Comparison of ENCODE assay signal across 1 cellular context in the genomic region with DNA sequence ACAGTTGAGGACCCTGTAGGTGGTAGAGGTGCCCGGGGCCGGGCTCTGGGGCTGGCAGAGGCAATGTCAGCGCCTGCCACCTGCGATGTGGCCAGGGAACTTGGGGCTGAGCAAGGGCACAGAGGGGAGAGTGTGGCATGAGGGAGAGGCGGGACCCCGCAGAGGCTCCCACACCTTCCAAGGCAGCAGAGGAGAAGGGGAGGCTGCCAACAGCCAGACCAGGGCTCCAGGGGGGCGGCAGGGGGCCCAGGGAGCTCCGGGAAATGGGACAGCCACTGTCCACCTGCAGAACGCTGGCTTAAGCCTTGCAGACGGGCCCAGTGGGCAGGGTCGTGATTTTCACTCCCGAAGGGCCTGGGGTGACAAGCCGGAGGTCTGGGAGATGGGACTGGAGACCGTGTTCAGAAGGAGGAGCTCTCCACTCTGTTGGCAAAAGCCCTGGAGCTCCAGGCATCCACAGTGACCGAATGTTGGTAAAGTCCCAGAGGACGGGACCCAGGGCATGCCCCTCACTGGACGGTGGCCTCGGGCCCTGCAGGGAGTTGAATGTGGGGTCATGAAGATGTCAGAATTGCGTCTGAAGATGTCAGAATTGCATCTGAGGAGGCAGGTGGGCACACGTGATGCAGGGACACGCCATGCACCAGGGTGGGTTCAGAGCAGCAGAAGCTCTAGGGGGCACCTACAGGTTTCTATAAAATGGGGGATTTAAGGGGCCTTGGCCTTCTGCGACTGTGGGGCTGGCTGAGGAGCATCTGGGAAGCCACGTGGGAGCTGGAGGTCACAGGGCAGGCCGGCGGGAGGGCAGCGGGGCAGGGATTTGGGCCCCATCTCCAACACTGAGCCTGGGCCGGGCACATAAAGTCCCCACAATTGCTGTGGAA.
TF ChIP-seq lines count a peak whose summit lies in the region.

No MANE protein-coding gene starts in this region.

TF ChIP-seq in HepG2, 621 proteins besides CTCF, POLR2A, EP300 and RAD21 (continued from another document and continues in another):
- TF ChIP-seq, protein P1, sequence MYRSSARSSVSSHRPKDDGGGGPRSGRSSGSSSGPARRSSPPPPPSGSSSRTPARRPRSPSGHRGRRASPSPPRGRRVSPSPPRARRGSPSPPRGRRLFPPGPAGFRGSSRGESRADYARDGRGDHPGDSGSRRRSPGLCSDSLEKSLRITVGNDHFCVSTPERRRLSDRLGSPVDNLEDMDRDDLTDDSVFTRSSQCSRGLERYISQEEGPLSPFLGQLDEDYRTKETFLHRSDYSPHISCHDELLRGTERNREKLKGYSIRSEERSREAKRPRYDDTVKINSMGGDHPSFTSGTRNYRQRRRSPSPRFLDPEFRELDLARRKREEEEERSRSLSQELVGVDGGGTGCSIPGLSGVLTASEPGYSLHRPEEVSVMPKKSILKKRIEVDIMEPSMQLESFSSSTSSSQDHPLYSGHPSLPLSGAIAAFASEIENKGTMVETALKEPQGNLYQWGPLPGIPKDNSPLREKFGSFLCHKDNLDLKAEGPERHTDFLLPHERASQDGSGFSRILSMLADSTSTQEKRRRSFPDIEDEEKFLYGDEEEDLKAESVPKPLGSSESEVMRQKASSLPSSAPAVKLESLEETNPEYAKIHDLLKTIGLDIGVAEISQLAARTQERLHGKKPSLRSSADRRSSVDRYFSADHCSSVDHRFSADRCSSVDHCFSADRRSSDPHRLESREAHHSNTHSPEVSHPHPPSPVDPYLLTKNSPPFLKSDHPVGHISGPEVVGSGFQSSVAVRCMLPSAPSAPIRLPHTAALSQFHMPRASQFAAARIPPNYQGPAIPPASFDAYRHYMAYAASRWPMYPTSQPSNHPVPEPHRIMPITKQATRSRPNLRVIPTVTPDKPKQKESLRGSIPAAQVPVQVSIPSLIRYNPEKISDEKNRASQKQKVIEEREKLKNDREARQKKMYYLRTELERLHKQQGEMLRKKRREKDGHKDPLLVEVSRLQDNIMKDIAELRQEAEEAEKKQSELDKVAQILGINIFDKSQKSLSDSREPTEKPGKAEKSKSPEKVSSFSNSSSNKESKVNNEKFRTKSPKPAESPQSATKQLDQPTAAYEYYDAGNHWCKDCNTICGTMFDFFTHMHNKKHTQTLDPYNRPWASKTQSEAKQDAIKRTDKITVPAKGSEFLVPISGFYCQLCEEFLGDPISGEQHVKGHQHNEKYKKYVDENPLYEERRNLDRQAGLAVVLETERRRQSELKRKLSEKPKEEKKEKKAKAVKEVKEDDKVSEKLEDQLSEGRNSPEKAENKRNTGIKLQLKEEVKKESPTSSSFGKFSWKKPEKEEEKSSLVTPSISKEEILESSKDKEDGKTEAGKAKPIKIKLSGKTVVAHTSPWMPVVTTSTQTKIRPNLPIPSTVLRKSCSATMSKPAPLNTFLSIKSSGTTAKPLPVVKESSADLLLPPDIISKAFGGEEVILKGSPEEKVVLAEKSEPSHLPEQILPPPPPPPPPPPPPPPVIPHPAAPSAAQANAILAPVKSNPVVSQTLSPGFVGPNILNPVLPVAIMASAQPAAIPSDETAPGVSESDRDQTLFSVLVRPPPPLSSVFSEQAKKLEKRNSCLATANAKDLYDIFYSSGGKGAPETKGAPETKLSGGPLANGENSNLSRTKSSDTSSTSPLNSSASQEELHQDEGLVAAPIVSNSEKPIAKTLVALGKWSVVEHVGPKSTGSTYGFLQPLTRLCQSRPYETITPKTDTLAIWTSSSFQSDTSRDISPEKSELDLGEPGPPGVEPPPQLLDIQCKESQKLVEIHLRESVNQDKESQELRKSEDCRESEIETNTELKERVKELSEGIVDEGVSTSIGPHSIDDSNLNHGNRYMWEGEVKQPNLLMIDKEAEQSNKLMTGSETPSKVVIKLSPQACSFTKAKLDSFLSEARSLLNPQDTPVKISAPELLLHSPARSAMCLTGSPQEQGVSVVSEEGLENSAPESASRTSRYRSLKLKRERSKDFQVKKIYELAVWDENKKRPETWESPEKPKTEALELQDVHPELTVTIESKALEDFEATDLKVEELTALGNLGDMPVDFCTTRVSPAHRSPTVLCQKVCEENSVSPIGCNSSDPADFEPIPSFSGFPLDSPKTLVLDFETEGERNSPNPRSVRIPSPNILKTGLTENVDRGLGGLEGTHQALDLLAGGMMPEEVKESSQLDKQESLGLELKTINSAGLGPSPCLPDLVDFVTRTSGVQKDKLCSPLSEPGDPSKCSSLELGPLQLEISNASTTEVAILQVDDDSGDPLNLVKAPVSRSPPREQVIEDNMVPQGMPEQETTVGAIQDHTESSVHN (CRISPR knock-in tag; IDR thresholded peaks at IDR 0.05), result no peak
- no peak for TF ChIP-seq ZNF354B (CRISPR knock-in tag; IDR thresholded peaks at IDR 0.05)
- TF ChIP-seq ATF7 (IDR thresholded peaks at IDR 0.05), result no peak
- TF ChIP-seq ATF7 (CRISPR knock-in tag; IDR thresholded peaks at IDR 0.05), result no peak
- TF ChIP-seq ZNF562 (CRISPR knock-in tag; IDR thresholded peaks at IDR 0.05; ENCODE audit: borderline replicate concordance), result no peak
- TF ChIP-seq, protein P2, sequence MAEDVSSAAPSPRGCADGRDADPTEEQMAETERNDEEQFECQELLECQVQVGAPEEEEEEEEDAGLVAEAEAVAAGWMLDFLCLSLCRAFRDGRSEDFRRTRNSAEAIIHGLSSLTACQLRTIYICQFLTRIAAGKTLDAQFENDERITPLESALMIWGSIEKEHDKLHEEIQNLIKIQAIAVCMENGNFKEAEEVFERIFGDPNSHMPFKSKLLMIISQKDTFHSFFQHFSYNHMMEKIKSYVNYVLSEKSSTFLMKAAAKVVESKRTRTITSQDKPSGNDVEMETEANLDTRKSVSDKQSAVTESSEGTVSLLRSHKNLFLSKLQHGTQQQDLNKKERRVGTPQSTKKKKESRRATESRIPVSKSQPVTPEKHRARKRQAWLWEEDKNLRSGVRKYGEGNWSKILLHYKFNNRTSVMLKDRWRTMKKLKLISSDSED (CRISPR knock-in tag; IDR thresholded peaks at IDR 0.05), result no peak
- 0 out of 2 replicates have a peak, but pooled peaks have one; percentile 16 for TF ChIP-seq NKX3-1 (CRISPR knock-in tag; IDR thresholded peaks at IDR 0.05)
- TF ChIP-seq ARNTL (CRISPR knock-in tag; IDR thresholded peaks at IDR 0.05), result no peak
- TF ChIP-seq MYC (CRISPR knock-in tag; IDR thresholded peaks at IDR 0.05; ENCODE audit: borderline replicate concordance), result 0 out of 2 replicates have a peak, but pooled peaks have one; percentile 27
- TF ChIP-seq, protein P3, sequence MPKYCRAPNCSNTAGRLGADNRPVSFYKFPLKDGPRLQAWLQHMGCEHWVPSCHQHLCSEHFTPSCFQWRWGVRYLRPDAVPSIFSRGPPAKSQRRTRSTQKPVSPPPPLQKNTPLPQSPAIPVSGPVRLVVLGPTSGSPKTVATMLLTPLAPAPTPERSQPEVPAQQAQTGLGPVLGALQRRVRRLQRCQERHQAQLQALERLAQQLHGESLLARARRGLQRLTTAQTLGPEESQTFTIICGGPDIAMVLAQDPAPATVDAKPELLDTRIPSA (CRISPR knock-in tag; IDR thresholded peaks at IDR 0.05; ENCODE audit: borderline replicate concordance), result no peak
- no peak for TF ChIP-seq REPIN1 (CRISPR knock-in tag; IDR thresholded peaks at IDR 0.05; ENCODE audit: borderline replicate concordance, low read depth)
- no peak for TF ChIP-seq CC2D1A (CRISPR knock-in tag; IDR thresholded peaks at IDR 0.05)
- TF ChIP-seq ZNF431 (CRISPR knock-in tag; IDR thresholded peaks at IDR 0.05; ENCODE audit: borderline replicate concordance, low read depth), result no peak
- TF ChIP-seq, protein P4, sequence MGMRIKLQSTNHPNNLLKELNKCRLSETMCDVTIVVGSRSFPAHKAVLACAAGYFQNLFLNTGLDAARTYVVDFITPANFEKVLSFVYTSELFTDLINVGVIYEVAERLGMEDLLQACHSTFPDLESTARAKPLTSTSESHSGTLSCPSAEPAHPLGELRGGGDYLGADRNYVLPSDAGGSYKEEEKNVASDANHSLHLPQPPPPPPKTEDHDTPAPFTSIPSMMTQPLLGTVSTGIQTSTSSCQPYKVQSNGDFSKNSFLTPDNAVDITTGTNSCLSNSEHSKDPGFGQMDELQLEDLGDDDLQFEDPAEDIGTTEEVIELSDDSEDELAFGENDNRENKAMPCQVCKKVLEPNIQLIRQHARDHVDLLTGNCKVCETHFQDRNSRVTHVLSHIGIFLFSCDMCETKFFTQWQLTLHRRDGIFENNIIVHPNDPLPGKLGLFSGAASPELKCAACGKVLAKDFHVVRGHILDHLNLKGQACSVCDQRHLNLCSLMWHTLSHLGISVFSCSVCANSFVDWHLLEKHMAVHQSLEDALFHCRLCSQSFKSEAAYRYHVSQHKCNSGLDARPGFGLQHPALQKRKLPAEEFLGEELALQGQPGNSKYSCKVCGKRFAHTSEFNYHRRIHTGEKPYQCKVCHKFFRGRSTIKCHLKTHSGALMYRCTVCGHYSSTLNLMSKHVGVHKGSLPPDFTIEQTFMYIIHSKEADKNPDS (CRISPR knock-in tag; IDR thresholded peaks at IDR 0.05), result 0 out of 2 replicates have a peak, but pooled peaks have one; percentile 9
- no peak for TF ChIP-seq HNRNPUL1 (IDR thresholded peaks at IDR 0.05; ENCODE audit: low read depth, low read length)
- no peak for TF ChIP-seq ONECUT2 (CRISPR knock-in tag; IDR thresholded peaks at IDR 0.05)
- TF ChIP-seq, protein P5, sequence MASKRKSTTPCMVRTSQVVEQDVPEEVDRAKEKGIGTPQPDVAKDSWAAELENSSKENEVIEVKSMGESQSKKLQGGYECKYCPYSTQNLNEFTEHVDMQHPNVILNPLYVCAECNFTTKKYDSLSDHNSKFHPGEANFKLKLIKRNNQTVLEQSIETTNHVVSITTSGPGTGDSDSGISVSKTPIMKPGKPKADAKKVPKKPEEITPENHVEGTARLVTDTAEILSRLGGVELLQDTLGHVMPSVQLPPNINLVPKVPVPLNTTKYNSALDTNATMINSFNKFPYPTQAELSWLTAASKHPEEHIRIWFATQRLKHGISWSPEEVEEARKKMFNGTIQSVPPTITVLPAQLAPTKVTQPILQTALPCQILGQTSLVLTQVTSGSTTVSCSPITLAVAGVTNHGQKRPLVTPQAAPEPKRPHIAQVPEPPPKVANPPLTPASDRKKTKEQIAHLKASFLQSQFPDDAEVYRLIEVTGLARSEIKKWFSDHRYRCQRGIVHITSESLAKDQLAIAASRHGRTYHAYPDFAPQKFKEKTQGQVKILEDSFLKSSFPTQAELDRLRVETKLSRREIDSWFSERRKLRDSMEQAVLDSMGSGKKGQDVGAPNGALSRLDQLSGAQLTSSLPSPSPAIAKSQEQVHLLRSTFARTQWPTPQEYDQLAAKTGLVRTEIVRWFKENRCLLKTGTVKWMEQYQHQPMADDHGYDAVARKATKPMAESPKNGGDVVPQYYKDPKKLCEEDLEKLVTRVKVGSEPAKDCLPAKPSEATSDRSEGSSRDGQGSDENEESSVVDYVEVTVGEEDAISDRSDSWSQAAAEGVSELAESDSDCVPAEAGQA (IDR thresholded peaks at IDR 0.05; ENCODE audit: low read depth), result 0 out of 2 replicates have a peak, but pooled peaks have one; percentile 18
- TF ChIP-seq, protein P5 (CRISPR knock-in tag; IDR thresholded peaks at IDR 0.05; ENCODE audit: borderline replicate concordance), result no peak
- no peak for TF ChIP-seq ZNF496 (CRISPR knock-in tag; IDR thresholded peaks at IDR 0.05; ENCODE audit: insufficient replicate concordance)
- peak; percentile 25; the same call in 1 of the 2 replicates for TF ChIP-seq CAMTA2 (CRISPR knock-in tag; IDR thresholded peaks at IDR 0.05; ENCODE audit: borderline replicate concordance)
- TF ChIP-seq NRL (CRISPR knock-in tag; IDR thresholded peaks at IDR 0.05; ENCODE audit: borderline replicate concordance), result peak; percentile 7; the same call in 1 of the 2 replicates
- TF ChIP-seq ETV5 (CRISPR knock-in tag; IDR thresholded peaks at IDR 0.05; ENCODE audit: borderline replicate concordance), result no peak
- TF ChIP-seq, protein P6, sequence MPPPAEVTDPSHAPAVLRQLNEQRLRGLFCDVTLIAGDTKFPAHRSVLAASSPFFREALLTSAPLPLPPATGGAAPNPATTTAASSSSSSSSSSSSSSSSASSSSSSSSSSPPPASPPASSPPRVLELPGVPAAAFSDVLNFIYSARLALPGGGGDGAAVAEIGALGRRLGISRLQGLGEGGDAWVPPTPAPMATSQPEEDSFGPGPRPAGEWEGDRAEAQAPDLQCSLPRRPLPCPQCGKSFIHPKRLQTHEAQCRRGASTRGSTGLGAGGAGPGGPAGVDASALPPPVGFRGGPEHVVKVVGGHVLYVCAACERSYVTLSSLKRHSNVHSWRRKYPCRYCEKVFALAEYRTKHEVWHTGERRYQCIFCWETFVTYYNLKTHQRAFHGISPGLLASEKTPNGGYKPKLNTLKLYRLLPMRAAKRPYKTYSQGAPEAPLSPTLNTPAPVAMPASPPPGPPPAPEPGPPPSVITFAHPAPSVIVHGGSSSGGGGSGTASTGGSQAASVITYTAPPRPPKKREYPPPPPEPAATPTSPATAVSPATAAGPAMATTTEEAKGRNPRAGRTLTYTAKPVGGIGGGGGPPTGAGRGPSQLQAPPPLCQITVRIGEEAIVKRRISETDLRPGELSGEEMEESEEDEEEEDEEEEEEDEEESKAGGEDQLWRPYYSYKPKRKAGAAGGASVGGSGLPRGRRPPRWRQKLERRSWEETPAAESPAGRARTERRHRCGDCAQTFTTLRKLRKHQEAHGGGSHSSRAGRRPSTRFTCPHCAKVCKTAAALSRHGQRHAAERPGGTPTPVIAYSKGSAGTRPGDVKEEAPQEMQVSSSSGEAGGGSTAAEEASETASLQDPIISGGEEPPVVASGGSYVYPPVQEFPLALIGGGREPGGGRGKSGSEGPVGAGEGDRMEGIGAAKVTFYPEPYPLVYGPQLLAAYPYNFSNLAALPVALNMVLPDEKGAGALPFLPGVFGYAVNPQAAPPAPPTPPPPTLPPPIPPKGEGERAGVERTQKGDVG (CRISPR knock-in tag; IDR thresholded peaks at IDR 0.05; ENCODE audit: borderline replicate concordance), result no peak; the same call in 1 of the 2 replicates
- TF ChIP-seq PHF21A (CRISPR knock-in tag; IDR thresholded peaks at IDR 0.05), result 0 out of 2 replicates have a peak, but pooled peaks have one; percentile 23
- TF ChIP-seq NR2F1 (CRISPR knock-in tag; IDR thresholded peaks at IDR 0.05), result peak in 1 of 2 experiments; percentile 57; a peak in 2 of 4 replicates
- TF ChIP-seq, protein P7, sequence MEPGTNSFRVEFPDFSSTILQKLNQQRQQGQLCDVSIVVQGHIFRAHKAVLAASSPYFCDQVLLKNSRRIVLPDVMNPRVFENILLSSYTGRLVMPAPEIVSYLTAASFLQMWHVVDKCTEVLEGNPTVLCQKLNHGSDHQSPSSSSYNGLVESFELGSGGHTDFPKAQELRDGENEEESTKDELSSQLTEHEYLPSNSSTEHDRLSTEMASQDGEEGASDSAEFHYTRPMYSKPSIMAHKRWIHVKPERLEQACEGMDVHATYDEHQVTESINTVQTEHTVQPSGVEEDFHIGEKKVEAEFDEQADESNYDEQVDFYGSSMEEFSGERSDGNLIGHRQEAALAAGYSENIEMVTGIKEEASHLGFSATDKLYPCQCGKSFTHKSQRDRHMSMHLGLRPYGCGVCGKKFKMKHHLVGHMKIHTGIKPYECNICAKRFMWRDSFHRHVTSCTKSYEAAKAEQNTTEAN (CRISPR knock-in tag; conservative IDR thresholded peaks at IDR 0.05), result no peak
- TF ChIP-seq ZNF792 (CRISPR knock-in tag; IDR thresholded peaks at IDR 0.05), result no peak
